In the genomic region with DNA sequence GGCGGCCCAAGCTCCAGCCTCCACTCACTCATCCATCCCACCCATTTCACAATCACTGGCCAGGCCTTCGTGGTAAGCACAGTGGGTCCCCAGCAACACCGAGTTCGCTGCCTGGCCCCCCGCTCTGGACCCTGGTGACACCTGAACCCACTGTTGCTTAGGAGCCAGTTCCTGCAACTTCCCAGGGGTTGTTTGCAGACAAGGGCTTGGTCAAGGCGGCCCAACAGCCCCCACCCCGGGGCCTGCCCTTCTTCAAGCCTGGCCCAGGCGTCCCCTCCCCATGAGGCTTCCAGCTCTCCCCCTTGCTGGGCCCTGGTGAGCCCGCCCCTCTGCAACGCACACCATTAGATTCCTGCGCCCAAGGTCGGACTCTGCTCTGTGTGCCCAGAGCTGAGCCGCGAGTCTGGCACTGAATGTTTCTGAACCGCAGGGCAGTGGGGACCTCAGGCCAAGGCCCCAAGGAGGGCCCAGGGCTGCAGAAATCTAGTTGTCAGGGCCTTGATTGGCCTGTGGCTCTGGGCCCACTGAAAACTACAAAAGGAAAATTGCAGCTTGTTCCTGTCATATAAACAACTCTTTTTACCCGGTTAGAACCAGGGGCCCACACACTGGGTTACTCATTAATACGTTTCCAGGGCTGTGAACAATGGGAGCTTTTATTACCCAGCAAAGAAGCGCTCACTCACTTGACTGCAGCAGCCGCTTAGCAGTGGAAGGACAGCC, we compare ENCODE assay signal across 1 cellular context.
TF ChIP-seq lines count a peak whose summit lies in the region.

No MANE protein-coding gene starts in this region.

TF ChIP-seq in HepG2, 621 proteins besides CTCF, POLR2A, EP300 and RAD21 (continued from another document):
- TF ChIP-seq RELA (CRISPR knock-in tag; IDR thresholded peaks at IDR 0.05), result 0 out of 2 replicates have a peak, but pooled peaks have one; percentile 39
- 0 out of 2 replicates have a peak, but pooled peaks have one; percentile 69 for TF ChIP-seq SP140L (CRISPR knock-in tag; IDR thresholded peaks at IDR 0.05; ENCODE audit: borderline replicate concordance)
- no peak for TF ChIP-seq ZNF879 (CRISPR knock-in tag; IDR thresholded peaks at IDR 0.05)
- TF ChIP-seq ZSCAN9 (CRISPR knock-in tag; IDR thresholded peaks at IDR 0.05; ENCODE audit: borderline replicate concordance), result 0 out of 2 replicates have a peak, but pooled peaks have one; percentile 23
- no peak; the same call in none of the 2 replicates for TF ChIP-seq ERF (CRISPR knock-in tag; IDR thresholded peaks at IDR 0.05)
